In the genomic region with DNA sequence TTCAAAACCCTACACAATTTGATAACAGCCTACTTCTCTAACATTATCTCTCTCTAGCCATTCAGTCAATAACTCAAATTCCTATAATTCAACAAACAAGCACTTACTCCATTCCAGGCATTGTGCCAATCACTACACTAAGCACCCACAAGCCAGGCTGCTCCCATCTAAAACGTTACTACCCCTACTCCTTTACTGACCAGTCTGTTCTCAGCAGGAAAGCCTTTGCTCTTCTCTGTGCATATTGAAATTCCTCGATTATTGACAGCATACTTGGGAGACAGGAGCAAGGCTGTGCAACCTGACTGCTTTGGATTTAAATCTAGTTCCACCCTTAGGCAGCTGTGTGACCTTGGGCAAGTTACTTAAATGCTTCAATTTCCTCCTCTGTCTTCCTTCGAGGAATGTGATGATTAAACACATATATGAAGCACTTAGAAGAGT, we compare ENCODE assay signal across 12 cellular contexts.
A peak's percentile ranks its signal among the peaks of the same experiment; 100 is the strongest.
DNase-seq lines count a peak whose midpoint lies in the region; ATAC-seq and TF ChIP-seq lines count a peak whose summit lies in the region.
"Had no signal": no experiment of that assay in that cellular context is flagged by ENCODE, and none has a peak within 500 bp of the region (broad histone marks: within the 10 kb centered on the region; RNA-seq: fewer than 3 reads in every experiment).

No MANE protein-coding gene starts in this region.

- peak; percentile 89 for DNase-seq in EH (ENCODE audit: low read depth)
- peak; percentile 21 for DNase-seq in NCI-H128 (lab: John Stamatoyannopoulos, UW; ENCODE audit: unreplicated experiment)
- DNase-seq in kidney tubule cell (ENCODE audit: low spot score): peak; percentile 64
- DNase-seq in vagina (ENCODE audit: extremely low spot score in 2 of 2): no peak
- no peak for DNase-seq in stimulated activated CD4-positive, alpha-beta T cell treated with anti-CD3 and anti-CD28 coated beads, Interleukin-4, amount 100 ng/mL, for 1 hour
- no peak for DNase-seq in NCI-H1930 (lab: John Stamatoyannopoulos, UW)
- DNase-seq: effector CD4-positive, alpha-beta T cell; spleen; T-helper 1 cell had no signal

- intact Hi-C loops in vagina (cut with DNase I): loop anchor here (10.0 kb wide), 1 partner anchor 69 kb away; no protein-coding TSS in a partner anchor

- H3K9me3 ChIP-seq in vagina: no peaks in the 10 kb centered on the region
- H3K9me3 ChIP-seq: spleen had no signal

- H3K4me3 ChIP-seq in vagina: no peak overlapping the region
- H3K4me3 ChIP-seq: lung, spleen had no signal

- H3K4me1 ChIP-seq in vagina: no peaks in the 10 kb centered on the region

- no peak for TF ChIP-seq POLR2A in vagina (IDR thresholded peaks at IDR 0.05)

- peak overlapping the region; percentile 36; the same call in 1 of the 2 replicates for H3K27ac ChIP-seq in VCaP
- H3K27ac ChIP-seq in vagina: no peak overlapping the region

- TF ChIP-seq CTCF in VCaP (conservative IDR thresholded peaks at IDR 0.05) (no peak), vagina (IDR thresholded peaks at IDR 0.05) (no peak)

- H3K27me3 ChIP-seq in vagina: no peaks in the 10 kb centered on the region
- H3K27me3 ChIP-seq: spleen had no signal

- ATAC-seq in HG03520 (IDR thresholded peaks at IDR 0.05; ENCODE audit: unreplicated experiment): no peak

- no peaks in the 10 kb centered on the region for H3K36me3 ChIP-seq in vagina
- H3K36me3 ChIP-seq: spleen had no signal

Comparison
In these comparisons a context has a peak if more than half of its experiments do, and no peak if none do; other contexts are left out.
1. DNase-seq: peak in EH (single experiment), NCI-H128 (single experiment) and kidney tubule cell (single experiment); none in vagina (0 of 2), stimulated activated CD4-positive, alpha-beta T cell treated with anti-CD3 and anti-CD28 coated beads, Interleukin-4, amount 100 ng/mL, for 1 hour (single experiment) and NCI-H1930 (0 of 2).